16 cellular contexts compared by ENCODE assay signal in the genomic region with DNA sequence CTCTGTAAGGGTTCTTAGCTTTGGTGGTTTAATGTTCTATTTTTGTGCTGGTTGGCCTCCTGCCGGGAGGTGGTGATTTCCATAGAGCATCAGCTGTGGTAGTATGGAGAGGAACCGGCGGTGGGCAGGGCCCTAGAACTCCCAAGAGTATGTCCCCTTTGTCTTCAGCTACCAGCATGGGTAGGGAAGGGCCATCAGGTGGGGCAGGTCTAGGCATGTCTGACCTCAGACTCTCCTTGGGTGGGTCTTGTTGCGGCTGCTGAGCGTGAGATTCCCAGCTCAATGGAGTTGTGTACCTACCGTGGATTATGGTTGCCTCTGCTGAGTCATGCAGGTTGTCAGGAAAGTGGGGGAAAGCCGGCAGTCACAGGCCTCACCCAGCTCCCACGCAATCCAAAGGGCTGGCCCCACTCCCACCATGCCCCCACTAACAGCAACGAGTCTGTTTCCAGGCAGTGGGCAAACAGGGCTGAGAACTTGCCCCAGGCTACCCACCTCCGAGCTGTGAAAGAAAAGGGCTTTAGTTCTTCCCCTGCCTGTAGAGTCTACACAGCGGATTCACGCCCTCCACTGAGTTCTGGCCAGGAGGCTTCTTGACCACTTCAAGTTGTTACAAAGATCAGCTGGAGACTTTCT.
A peak's percentile ranks its signal among the peaks of the same experiment; 100 is the strongest.
DNase-seq lines count a peak whose midpoint lies in the region; TF ChIP-seq lines count a peak whose summit lies in the region.
"Had no signal": no experiment of that assay in that cellular context is flagged by ENCODE, and none has a peak within 500 bp of the region (broad histone marks: within the 10 kb centered on the region; RNA-seq: fewer than 3 reads in every experiment).

No MANE protein-coding gene starts in this region.

- H2BK12ac ChIP-seq in H9 (ENCODE audit: insufficient read length, low read depth, low read length), result no peak overlapping the region
- no peak overlapping the region for H2BK12ac ChIP-seq in neuronal stem cell (ENCODE audit: low read length)

- peak overlapping the region; percentile 12 for H2BK120ac ChIP-seq in H9 (ENCODE audit: low read depth, low read length, poor library complexity, severe bottlenecking)
- no peak overlapping the region for H2BK120ac ChIP-seq in neuronal stem cell (ENCODE audit: low read depth, low read length)

- no peak overlapping the region for H2AK5ac ChIP-seq in H9 (ENCODE audit: insufficient read length, low read length)
- H2AK5ac ChIP-seq in neuronal stem cell (ENCODE audit: low read depth, low read length), result no peak overlapping the region

- in situ Hi-C loops in brain microvascular endothelial cell (cut with HindIII; ENCODE audit: low pct_ligation_motif_present, low sequenced_read_pairs), result no loop called here

- no peak overlapping the region for H3K23ac ChIP-seq in H9 (ENCODE audit: insufficient read length, low read depth, low read length)
- no peak overlapping the region for H3K23ac ChIP-seq in neuronal stem cell (ENCODE audit: low read depth, low read length, poor library complexity)

- no peak for TF ChIP-seq CTCF in H9 (conservative IDR thresholded peaks at IDR 0.05)
- TF ChIP-seq CTCF in chondrocyte (IDR thresholded peaks at IDR 0.05), result no peak
- no peak for TF ChIP-seq CTCF in brain microvascular endothelial cell (IDR thresholded peaks at IDR 0.05; ENCODE audit: low read depth, low read length, missing control alignments)

- H2AFZ ChIP-seq in H9 (ENCODE audit: low read length) (no peak overlapping the region), neuronal stem cell (ENCODE audit: low read length) (peak overlapping the region; percentile 24)

- no peak overlapping the region for H4K91ac ChIP-seq in H9 (ENCODE audit: insufficient read length, low read depth, low read length)
- H4K91ac ChIP-seq in neuronal stem cell (ENCODE audit: low read depth, low read length, poor library complexity), result no peak overlapping the region

- H2BK20ac ChIP-seq in H9 (ENCODE audit: low read depth, low read length, poor library complexity, severe bottlenecking), result no peak overlapping the region

- peaks cover 16 to 28% of the 10 kb centered on the region in 2 experiments for H3K4me1 Mint-ChIP-seq in H9
- no peaks in the 10 kb centered on the region for H3K4me1 Mint-ChIP-seq in chondrocyte (ENCODE audit: low read depth)

- H3K79me2 ChIP-seq in H9 (ENCODE audit: insufficient read depth, low read length), result no peaks in the 10 kb centered on the region

- H3K4me2 ChIP-seq in H9 (ENCODE audit: insufficient read depth, insufficient read length, low read length), result no peak overlapping the region
- no peak overlapping the region for H3K4me2 ChIP-seq in neuronal stem cell (ENCODE audit: insufficient read depth, low read length, poor library complexity, severe bottlenecking)
- H3K4me2 ChIP-seq: KMS-11 had no signal

- H3K36me3 ChIP-seq in neuronal stem cell (replicated peaks in 1 of 2; ENCODE audit: control insufficient read depth in 2 of 2, insufficient read depth in 2 of 2, low read length in 2 of 2) (no peaks in the 10 kb centered on the region), brain microvascular endothelial cell (replicated peaks) (no peaks in the 10 kb centered on the region)
- H3K36me3 ChIP-seq: SJSA1 had no signal

- H3K4ac ChIP-seq in H9 (ENCODE audit: low read depth, low read length), result no peak overlapping the region
- no peak overlapping the region for H3K4ac ChIP-seq in neuronal stem cell (ENCODE audit: low read length)

- H3K36me3 Mint-ChIP-seq in H9 (ENCODE audit: insufficient read depth in 1 of 3, low read depth in 3 of 3) (peaks cover 10 to 23% (median 13%) of the 10 kb centered on the region in 3 experiments), chondrocyte (ENCODE audit: low read depth) (no peaks in the 10 kb centered on the region)

- H3K56ac ChIP-seq in H9 (ENCODE audit: insufficient read length, low read depth, low read length), result no peak overlapping the region

- H3K27me3 ChIP-seq in H9 (ENCODE audit: insufficient read depth, low read length) (no peaks in the 10 kb centered on the region), neuronal stem cell (ENCODE audit: control insufficient read depth in 3 of 3, insufficient read depth in 3 of 3, low read depth in 1 of 3, low read length in 3 of 3) (no peaks in the 10 kb centered on the region), brain microvascular endothelial cell (replicated peaks) (no peaks in the 10 kb centered on the region)
- H3K27me3 ChIP-seq: SJSA1 had no signal

- no CpG with 5 or more reads among the region's 12 CpGs for WGBS in H9 (ENCODE audit: extremely low coverage, insufficient read length, low lambda C conversion rate)
- no CpG with 5 or more reads among the region's 12 CpGs for WGBS in neuronal stem cell (ENCODE audit: extremely low coverage in 2 of 2, insufficient read length in 2 of 2, insufficient replicate concordance in 1 of 2), 2 donors

- H3K27ac ChIP-seq in H9 (ENCODE audit: insufficient read length, low read depth, low read length) (no peak overlapping the region), neuronal stem cell (replicated peaks; ENCODE audit: low read length) (no peak overlapping the region), brain microvascular endothelial cell (no peak overlapping the region)
- H3K27ac ChIP-seq: C4-2B, KMS-11, SJSA1 had no signal

- H2BK15ac ChIP-seq in H9 (ENCODE audit: low read depth, low read length), result no peak overlapping the region
- no peak overlapping the region for H2BK15ac ChIP-seq in neuronal stem cell (ENCODE audit: low read length)

- H3K79me1 ChIP-seq in H9 (ENCODE audit: insufficient read depth, low read depth, low read length, poor library complexity, severe bottlenecking) (no peaks in the 10 kb centered on the region), neuronal stem cell (ENCODE audit: low read depth, low read length) (no peaks in the 10 kb centered on the region)

- H3K14ac ChIP-seq in H9 (ENCODE audit: insufficient read depth, low read length), result no peak overlapping the region
- no peak overlapping the region for H3K14ac ChIP-seq in neuronal stem cell (ENCODE audit: low read length)

- peaks cover 2% of the 10 kb centered on the region; the same call in 1 of the 2 replicates for H3K4me1 ChIP-seq in H9 (ENCODE audit: insufficient read depth, low read length)
- no peaks in the 10 kb centered on the region for H3K4me1 ChIP-seq in neuronal stem cell (ENCODE audit: control insufficient read depth in 2 of 2, insufficient read depth in 1 of 2, low read depth in 1 of 2, low read length in 2 of 2)
- H3K4me1 ChIP-seq: SJSA1 had no signal

- H3K9ac ChIP-seq in H9 (ENCODE audit: extremely low read depth, insufficient read length, low read length) (no peak overlapping the region), neuronal stem cell (ENCODE audit: low read depth, low read length, poor library complexity) (no peak overlapping the region)
- H3K9ac ChIP-seq: KMS-11 had no signal

- no peak overlapping the region for H3K4me3 ChIP-seq in neuronal stem cell (ENCODE audit: low read length in 2 of 2)
- no peak overlapping the region for H3K4me3 ChIP-seq in brain microvascular endothelial cell (ENCODE audit: low read depth, low read length)
- H3K4me3 ChIP-seq: SJSA1 had no signal

- H4K20me1 ChIP-seq in H9 (ENCODE audit: control insufficient read depth, insufficient read depth, insufficient read length), result no peaks in the 10 kb centered on the region

- no peaks in the 10 kb centered on the region for H3K9me3 ChIP-seq in H9 (ENCODE audit: control insufficient read depth, low read depth, low read length)
- no peaks in the 10 kb centered on the region for H3K9me3 ChIP-seq in neuronal stem cell (replicated peaks in 1 of 2; ENCODE audit: control insufficient read depth in 2 of 2, insufficient read depth in 1 of 2, low read depth in 1 of 2, low read length in 2 of 2)
- H3K9me3 ChIP-seq: SJSA1 had no signal

- H3K4me3 Mint-ChIP-seq in H9 (no peak overlapping the region), chondrocyte (ENCODE audit: unreplicated experiment) (no peak overlapping the region)

- H4K8ac ChIP-seq in H9 (replicated peaks; ENCODE audit: insufficient read length, low read depth, low read length), result no peak overlapping the region
- peak overlapping the region; percentile 65 for H4K8ac ChIP-seq in neuronal stem cell (ENCODE audit: low read depth, low read length)

- DNase-seq in H9, result no peak
- DNase-seq in NCI-H2107 treated with DMSO at 0.1 percent for 48 hours (lab: John Stamatoyannopoulos, UW; ENCODE audit: unreplicated experiment), result peak; percentile 65
- peak; percentile 75 for DNase-seq in chondrocyte (ENCODE audit: low spot score)
- no peak for DNase-seq in neuronal stem cell (ENCODE audit: low spot score)
- DNase-seq in NOMO-1 treated with DMSO at 0.1 percent for 48 hours (lab: John Stamatoyannopoulos, UW; ENCODE audit: unreplicated experiment), result no peak
- DNase-seq in AG08396 (ENCODE audit: low spot score), result no peak
- DNase-seq in brain microvascular endothelial cell, result no peak
- DNase-seq: ACHN, AML-193, DMS79 treated with DMSO at 0.1 percent for 48 hours, NCI-H1417 treated with DMSO at 0.1 percent for 48 hours, NCI-H2029, NCI-H510A treated with DMSO at 0.1 percent for 48 hours had no signal

- no peaks in the 10 kb centered on the region for H3K27me3 Mint-ChIP-seq in H9 (ENCODE audit: low read depth)
- H3K27me3 Mint-ChIP-seq in chondrocyte (ENCODE audit: low read depth), result no peaks in the 10 kb centered on the region

- H3K18ac ChIP-seq in H9 (ENCODE audit: insufficient read length, low read depth, low read length) (no peak overlapping the region), neuronal stem cell (ENCODE audit: low read length) (no peak overlapping the region)

- H3K23me2 ChIP-seq in H9 (ENCODE audit: insufficient read length, low read depth, low read length, poor library complexity, severe bottlenecking), result no peaks in the 10 kb centered on the region

- H3K9me3 Mint-ChIP-seq in H9 (peaks cover 0 to 4% of the 10 kb centered on the region in 2 experiments; a peak in 2 of 5 replicates), chondrocyte (ENCODE audit: low read depth) (no peaks in the 10 kb centered on the region)

- peak overlapping the region; percentile 36 to 62 (median 46); a peak in 5 of 7 replicates for H3K27ac Mint-ChIP-seq in H9
- no peak overlapping the region for H3K27ac Mint-ChIP-seq in chondrocyte (ENCODE audit: unreplicated experiment)

- H4K5ac ChIP-seq in H9 (ENCODE audit: insufficient read length, low read depth, low read length), result no peak overlapping the region

- H2BK5ac ChIP-seq in H9 (ENCODE audit: insufficient read length, low read length) (peak overlapping the region; percentile 41), neuronal stem cell (ENCODE audit: low read length) (no peak overlapping the region)

- H3T11ph ChIP-seq in H9 (ENCODE audit: low read length), result no peak overlapping the region

Comparison
In these comparisons a context has a peak if more than half of its experiments do, and no peak if none do; other contexts are left out.
1. DNase-seq: peak in NCI-H2107 treated with DMSO at 0.1 percent for 48 hours (single experiment) and chondrocyte (single experiment); none in H9 (single experiment), neuronal stem cell (single experiment), NOMO-1 treated with DMSO at 0.1 percent for 48 hours (single experiment), AG08396 (single experiment) and brain microvascular endothelial cell (single experiment).